Comparison of ENCODE assay signal across 1 cellular context in genomic region chr5:82922086-82922734, GRCh38.
TF ChIP-seq lines count a peak whose summit lies in the region.

No MANE protein-coding gene starts in this region.

TF ChIP-seq in HepG2, 621 proteins besides CTCF, POLR2A, EP300 and RAD21 (continued from another document):
- TF ChIP-seq, protein P1, sequence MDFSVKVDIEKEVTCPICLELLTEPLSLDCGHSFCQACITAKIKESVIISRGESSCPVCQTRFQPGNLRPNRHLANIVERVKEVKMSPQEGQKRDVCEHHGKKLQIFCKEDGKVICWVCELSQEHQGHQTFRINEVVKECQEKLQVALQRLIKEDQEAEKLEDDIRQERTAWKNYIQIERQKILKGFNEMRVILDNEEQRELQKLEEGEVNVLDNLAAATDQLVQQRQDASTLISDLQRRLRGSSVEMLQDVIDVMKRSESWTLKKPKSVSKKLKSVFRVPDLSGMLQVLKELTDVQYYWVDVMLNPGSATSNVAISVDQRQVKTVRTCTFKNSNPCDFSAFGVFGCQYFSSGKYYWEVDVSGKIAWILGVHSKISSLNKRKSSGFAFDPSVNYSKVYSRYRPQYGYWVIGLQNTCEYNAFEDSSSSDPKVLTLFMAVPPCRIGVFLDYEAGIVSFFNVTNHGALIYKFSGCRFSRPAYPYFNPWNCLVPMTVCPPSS (IDR thresholded peaks at IDR 0.05) = no peak
- TF ChIP-seq PCBP2 (optimal IDR thresholded peaks at IDR 0.05; ENCODE audit: low read depth, low read length, poor library complexity, severe bottlenecking) = no peak
- TF ChIP-seq KMT2A (CRISPR knock-in tag; IDR thresholded peaks at IDR 0.05) = no peak
- no peak for TF ChIP-seq U2AF1 (optimal IDR thresholded peaks at IDR 0.05; ENCODE audit: low read depth, low read length)
- no peak for TF ChIP-seq RBM22 (optimal IDR thresholded peaks at IDR 0.05; ENCODE audit: low read length)
- TF ChIP-seq ZNF646 (CRISPR knock-in tag; IDR thresholded peaks at IDR 0.05) = no peak
- TF ChIP-seq ZNF326 (CRISPR knock-in tag; IDR thresholded peaks at IDR 0.05; ENCODE audit: borderline replicate concordance) = no peak
- TF ChIP-seq, protein P2, sequence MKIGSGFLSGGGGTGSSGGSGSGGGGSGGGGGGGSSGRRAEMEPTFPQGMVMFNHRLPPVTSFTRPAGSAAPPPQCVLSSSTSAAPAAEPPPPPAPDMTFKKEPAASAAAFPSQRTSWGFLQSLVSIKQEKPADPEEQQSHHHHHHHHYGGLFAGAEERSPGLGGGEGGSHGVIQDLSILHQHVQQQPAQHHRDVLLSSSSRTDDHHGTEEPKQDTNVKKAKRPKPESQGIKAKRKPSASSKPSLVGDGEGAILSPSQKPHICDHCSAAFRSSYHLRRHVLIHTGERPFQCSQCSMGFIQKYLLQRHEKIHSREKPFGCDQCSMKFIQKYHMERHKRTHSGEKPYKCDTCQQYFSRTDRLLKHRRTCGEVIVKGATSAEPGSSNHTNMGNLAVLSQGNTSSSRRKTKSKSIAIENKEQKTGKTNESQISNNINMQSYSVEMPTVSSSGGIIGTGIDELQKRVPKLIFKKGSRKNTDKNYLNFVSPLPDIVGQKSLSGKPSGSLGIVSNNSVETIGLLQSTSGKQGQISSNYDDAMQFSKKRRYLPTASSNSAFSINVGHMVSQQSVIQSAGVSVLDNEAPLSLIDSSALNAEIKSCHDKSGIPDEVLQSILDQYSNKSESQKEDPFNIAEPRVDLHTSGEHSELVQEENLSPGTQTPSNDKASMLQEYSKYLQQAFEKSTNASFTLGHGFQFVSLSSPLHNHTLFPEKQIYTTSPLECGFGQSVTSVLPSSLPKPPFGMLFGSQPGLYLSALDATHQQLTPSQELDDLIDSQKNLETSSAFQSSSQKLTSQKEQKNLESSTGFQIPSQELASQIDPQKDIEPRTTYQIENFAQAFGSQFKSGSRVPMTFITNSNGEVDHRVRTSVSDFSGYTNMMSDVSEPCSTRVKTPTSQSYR (CRISPR knock-in tag; IDR thresholded peaks at IDR 0.05; ENCODE audit: borderline replicate concordance) = no peak
- TF ChIP-seq ZNF484 (CRISPR knock-in tag; IDR thresholded peaks at IDR 0.05; ENCODE audit: borderline replicate concordance, low read depth) = no peak
- TF ChIP-seq, protein P3, sequence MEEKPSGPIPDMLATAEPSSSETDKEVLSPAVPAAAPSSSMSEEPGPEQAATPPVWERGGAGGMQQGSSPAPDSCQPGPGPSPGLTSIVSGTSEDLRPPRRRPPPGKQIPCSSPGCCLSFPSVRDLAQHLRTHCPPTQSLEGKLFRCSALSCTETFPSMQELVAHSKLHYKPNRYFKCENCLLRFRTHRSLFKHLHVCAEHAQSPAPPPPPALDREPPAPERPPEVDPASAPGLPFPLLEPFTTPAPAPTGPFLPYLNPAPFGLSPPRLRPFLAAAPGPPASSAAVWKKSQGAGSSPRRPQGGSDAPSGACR (CRISPR knock-in tag; IDR thresholded peaks at IDR 0.05) = no peak
